Comparison of ENCODE assay signal across 1 cellular context in genomic region chr4:186104114-186104894, GRCh38.
A peak's percentile ranks its signal among the peaks of the same experiment; 100 is the strongest.
TF ChIP-seq lines count a peak whose summit lies in the region.

TSS of gene FAM149A (plus strand) at chr4:186104704.

TF ChIP-seq in WTC11, 78 proteins besides CTCF, POLR2A, EP300 and RAD21 (continued from another document):
- TF ChIP-seq, protein P1, sequence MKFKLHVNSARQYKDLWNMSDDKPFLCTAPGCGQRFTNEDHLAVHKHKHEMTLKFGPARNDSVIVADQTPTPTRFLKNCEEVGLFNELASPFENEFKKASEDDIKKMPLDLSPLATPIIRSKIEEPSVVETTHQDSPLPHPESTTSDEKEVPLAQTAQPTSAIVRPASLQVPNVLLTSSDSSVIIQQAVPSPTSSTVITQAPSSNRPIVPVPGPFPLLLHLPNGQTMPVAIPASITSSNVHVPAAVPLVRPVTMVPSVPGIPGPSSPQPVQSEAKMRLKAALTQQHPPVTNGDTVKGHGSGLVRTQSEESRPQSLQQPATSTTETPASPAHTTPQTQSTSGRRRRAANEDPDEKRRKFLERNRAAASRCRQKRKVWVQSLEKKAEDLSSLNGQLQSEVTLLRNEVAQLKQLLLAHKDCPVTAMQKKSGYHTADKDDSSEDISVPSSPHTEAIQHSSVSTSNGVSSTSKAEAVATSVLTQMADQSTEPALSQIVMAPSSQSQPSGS (CRISPR knock-in tag; IDR thresholded peaks at IDR 0.05; ENCODE audit: borderline replicate concordance, low read depth) = 0 out of 2 replicates have a peak, but pooled peaks have one; percentile 27
- TF ChIP-seq, protein P2, sequence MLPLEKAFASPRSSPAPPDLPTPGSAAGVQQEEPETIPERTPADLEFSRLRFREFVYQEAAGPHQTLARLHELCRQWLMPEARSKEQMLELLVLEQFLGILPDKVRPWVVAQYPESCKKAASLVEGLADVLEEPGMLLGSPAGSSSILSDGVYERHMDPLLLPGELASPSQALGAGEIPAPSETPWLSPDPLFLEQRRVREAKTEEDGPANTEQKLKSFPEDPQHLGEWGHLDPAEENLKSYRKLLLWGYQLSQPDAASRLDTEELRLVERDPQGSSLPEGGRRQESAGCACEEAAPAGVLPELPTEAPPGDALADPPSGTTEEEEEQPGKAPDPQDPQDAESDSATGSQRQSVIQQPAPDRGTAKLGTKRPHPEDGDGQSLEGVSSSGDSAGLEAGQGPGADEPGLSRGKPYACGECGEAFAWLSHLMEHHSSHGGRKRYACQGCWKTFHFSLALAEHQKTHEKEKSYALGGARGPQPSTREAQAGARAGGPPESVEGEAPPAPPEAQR (CRISPR knock-in tag; IDR thresholded peaks at IDR 0.05) = no peak
- TF ChIP-seq, protein P3, sequence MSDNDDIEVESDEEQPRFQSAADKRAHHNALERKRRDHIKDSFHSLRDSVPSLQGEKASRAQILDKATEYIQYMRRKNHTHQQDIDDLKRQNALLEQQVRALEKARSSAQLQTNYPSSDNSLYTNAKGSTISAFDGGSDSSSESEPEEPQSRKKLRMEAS (CRISPR knock-in tag; IDR thresholded peaks at IDR 0.05) = peak; percentile 91
- TF ChIP-seq JAZF1 (CRISPR knock-in tag; IDR thresholded peaks at IDR 0.05) = no peak
- TF ChIP-seq, protein P4, sequence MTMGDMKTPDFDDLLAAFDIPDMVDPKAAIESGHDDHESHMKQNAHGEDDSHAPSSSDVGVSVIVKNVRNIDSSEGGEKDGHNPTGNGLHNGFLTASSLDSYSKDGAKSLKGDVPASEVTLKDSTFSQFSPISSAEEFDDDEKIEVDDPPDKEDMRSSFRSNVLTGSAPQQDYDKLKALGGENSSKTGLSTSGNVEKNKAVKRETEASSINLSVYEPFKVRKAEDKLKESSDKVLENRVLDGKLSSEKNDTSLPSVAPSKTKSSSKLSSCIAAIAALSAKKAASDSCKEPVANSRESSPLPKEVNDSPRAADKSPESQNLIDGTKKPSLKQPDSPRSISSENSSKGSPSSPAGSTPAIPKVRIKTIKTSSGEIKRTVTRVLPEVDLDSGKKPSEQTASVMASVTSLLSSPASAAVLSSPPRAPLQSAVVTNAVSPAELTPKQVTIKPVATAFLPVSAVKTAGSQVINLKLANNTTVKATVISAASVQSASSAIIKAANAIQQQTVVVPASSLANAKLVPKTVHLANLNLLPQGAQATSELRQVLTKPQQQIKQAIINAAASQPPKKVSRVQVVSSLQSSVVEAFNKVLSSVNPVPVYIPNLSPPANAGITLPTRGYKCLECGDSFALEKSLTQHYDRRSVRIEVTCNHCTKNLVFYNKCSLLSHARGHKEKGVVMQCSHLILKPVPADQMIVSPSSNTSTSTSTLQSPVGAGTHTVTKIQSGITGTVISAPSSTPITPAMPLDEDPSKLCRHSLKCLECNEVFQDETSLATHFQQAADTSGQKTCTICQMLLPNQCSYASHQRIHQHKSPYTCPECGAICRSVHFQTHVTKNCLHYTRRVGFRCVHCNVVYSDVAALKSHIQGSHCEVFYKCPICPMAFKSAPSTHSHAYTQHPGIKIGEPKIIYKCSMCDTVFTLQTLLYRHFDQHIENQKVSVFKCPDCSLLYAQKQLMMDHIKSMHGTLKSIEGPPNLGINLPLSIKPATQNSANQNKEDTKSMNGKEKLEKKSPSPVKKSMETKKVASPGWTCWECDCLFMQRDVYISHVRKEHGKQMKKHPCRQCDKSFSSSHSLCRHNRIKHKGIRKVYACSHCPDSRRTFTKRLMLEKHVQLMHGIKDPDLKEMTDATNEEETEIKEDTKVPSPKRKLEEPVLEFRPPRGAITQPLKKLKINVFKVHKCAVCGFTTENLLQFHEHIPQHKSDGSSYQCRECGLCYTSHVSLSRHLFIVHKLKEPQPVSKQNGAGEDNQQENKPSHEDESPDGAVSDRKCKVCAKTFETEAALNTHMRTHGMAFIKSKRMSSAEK (CRISPR knock-in tag; IDR thresholded peaks at IDR 0.05; ENCODE audit: borderline replicate concordance) = 0 out of 2 replicates have a peak, but pooled peaks have one; percentile 49
- TF ChIP-seq ETV6 (CRISPR knock-in tag; IDR thresholded peaks at IDR 0.05) = peak; percentile 86
- TF ChIP-seq, protein P5, sequence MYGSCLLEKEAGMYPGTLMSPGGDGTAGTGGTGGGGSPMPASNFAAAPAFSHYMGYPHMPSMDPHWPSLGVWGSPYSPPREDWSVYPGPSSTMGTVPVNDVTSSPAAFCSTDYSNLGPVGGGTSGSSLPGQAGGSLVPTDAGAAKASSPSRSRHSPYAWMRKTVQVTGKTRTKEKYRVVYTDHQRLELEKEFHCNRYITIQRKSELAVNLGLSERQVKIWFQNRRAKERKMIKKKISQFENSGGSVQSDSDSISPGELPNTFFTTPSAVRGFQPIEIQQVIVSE (CRISPR knock-in tag; IDR thresholded peaks at IDR 0.05; ENCODE audit: borderline replicate concordance) = no peak
- TF ChIP-seq, protein P6, sequence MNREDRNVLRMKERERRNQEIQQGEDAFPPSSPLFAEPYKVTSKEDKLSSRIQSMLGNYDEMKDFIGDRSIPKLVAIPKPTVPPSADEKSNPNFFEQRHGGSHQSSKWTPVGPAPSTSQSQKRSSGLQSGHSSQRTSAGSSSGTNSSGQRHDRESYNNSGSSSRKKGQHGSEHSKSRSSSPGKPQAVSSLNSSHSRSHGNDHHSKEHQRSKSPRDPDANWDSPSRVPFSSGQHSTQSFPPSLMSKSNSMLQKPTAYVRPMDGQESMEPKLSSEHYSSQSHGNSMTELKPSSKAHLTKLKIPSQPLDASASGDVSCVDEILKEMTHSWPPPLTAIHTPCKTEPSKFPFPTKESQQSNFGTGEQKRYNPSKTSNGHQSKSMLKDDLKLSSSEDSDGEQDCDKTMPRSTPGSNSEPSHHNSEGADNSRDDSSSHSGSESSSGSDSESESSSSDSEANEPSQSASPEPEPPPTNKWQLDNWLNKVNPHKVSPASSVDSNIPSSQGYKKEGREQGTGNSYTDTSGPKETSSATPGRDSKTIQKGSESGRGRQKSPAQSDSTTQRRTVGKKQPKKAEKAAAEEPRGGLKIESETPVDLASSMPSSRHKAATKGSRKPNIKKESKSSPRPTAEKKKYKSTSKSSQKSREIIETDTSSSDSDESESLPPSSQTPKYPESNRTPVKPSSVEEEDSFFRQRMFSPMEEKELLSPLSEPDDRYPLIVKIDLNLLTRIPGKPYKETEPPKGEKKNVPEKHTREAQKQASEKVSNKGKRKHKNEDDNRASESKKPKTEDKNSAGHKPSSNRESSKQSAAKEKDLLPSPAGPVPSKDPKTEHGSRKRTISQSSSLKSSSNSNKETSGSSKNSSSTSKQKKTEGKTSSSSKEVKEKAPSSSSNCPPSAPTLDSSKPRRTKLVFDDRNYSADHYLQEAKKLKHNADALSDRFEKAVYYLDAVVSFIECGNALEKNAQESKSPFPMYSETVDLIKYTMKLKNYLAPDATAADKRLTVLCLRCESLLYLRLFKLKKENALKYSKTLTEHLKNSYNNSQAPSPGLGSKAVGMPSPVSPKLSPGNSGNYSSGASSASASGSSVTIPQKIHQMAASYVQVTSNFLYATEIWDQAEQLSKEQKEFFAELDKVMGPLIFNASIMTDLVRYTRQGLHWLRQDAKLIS (CRISPR knock-in tag; IDR thresholded peaks at IDR 0.05; ENCODE audit: borderline replicate concordance) = peak; percentile 39; the same call in 1 of the 2 replicates
- peak; percentile 26; the same call in 1 of the 2 replicates for TF ChIP-seq ZNF281 (CRISPR knock-in tag; IDR thresholded peaks at IDR 0.05)
- TF ChIP-seq, protein P7, sequence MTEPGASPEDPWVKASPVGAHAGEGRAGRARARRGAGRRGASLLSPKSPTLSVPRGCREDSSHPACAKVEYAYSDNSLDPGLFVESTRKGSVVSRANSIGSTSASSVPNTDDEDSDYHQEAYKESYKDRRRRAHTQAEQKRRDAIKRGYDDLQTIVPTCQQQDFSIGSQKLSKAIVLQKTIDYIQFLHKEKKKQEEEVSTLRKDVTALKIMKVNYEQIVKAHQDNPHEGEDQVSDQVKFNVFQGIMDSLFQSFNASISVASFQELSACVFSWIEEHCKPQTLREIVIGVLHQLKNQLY (CRISPR knock-in tag; IDR thresholded peaks at IDR 0.05) = no peak
- TF ChIP-seq, protein P8, sequence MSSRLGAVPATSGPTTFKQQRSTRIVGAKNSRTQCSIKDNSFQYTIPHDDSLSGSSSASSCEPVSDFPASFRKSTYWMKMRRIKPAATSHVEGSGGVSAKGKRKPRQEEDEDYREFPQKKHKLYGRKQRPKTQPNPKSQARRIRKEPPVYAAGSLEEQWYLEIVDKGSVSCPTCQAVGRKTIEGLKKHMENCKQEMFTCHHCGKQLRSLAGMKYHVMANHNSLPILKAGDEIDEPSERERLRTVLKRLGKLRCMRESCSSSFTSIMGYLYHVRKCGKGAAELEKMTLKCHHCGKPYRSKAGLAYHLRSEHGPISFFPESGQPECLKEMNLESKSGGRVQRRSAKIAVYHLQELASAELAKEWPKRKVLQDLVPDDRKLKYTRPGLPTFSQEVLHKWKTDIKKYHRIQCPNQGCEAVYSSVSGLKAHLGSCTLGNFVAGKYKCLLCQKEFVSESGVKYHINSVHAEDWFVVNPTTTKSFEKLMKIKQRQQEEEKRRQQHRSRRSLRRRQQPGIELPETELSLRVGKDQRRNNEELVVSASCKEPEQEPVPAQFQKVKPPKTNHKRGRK (CRISPR knock-in tag; IDR thresholded peaks at IDR 0.05; ENCODE audit: borderline replicate concordance) = no peak
- peak; percentile 64; the same call in 1 of the 2 replicates for TF ChIP-seq MYBL2 (CRISPR knock-in tag; IDR thresholded peaks at IDR 0.05)
- peak; percentile 95 for TF ChIP-seq TEAD1 (CRISPR knock-in tag; IDR thresholded peaks at IDR 0.05)
- no peak for TF ChIP-seq E2F5 (CRISPR knock-in tag; IDR thresholded peaks at IDR 0.05)
- TF ChIP-seq AR (CRISPR knock-in tag; IDR thresholded peaks at IDR 0.05) = no peak
- no peak for TF ChIP-seq MXD4 (CRISPR knock-in tag; IDR thresholded peaks at IDR 0.05; ENCODE audit: borderline replicate concordance)
- peak; percentile 36; the same call in 1 of the 2 replicates for TF ChIP-seq FOXP1 (CRISPR knock-in tag; IDR thresholded peaks at IDR 0.05; ENCODE audit: borderline replicate concordance)
- no peak for TF ChIP-seq EMX1 (CRISPR knock-in tag; IDR thresholded peaks at IDR 0.05)
- peak; percentile 81; the same call in 1 of the 2 replicates for TF ChIP-seq SMAD3 (CRISPR knock-in tag; IDR thresholded peaks at IDR 0.05; ENCODE audit: borderline replicate concordance)
- TF ChIP-seq CREM (CRISPR knock-in tag; IDR thresholded peaks at IDR 0.05) = peak; percentile 69
- TF ChIP-seq GABPB1 (CRISPR knock-in tag; IDR thresholded peaks at IDR 0.05) = no peak
- TF ChIP-seq JUN (CRISPR knock-in tag; IDR thresholded peaks at IDR 0.05) = 0 out of 2 replicates have a peak, but pooled peaks have one; percentile 14
- TF ChIP-seq SMAD4 (CRISPR knock-in tag; IDR thresholded peaks at IDR 0.05) = no peak
- TF ChIP-seq PRRX2 (CRISPR knock-in tag; IDR thresholded peaks at IDR 0.05) = no peak
- TF ChIP-seq, protein P9, sequence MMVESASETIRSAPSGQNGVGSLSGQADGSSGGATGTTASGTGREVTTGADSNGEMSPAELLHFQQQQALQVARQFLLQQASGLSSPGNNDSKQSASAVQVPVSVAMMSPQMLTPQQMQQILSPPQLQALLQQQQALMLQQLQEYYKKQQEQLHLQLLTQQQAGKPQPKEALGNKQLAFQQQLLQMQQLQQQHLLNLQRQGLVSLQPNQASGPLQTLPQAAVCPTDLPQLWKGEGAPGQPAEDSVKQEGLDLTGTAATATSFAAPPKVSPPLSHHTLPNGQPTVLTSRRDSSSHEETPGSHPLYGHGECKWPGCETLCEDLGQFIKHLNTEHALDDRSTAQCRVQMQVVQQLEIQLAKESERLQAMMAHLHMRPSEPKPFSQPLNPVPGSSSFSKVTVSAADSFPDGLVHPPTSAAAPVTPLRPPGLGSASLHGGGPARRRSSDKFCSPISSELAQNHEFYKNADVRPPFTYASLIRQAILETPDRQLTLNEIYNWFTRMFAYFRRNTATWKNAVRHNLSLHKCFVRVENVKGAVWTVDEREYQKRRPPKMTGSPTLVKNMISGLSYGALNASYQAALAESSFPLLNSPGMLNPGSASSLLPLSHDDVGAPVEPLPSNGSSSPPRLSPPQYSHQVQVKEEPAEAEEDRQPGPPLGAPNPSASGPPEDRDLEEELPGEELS (CRISPR knock-in tag; IDR thresholded peaks at IDR 0.05) = peak; percentile 93
- TF ChIP-seq NR1H2 (CRISPR knock-in tag; IDR thresholded peaks at IDR 0.05) = no peak
